Comparison of ENCODE assay signal across 12 cellular contexts in genomic region chr5:173688708-173689107, GRCh38.
A peak's percentile ranks its signal among the peaks of the same experiment; 100 is the strongest.
DNase-seq lines count a peak whose midpoint lies in the region; ATAC-seq and TF ChIP-seq lines count a peak whose summit lies in the region.
"Had no signal": no experiment of that assay in that cellular context is flagged by ENCODE, and none has a peak within 500 bp of the region (broad histone marks: within the 10 kb centered on the region; RNA-seq: fewer than 3 reads in every experiment).

No MANE protein-coding gene starts in this region.

- peak overlapping the region in 9 of 11 experiments; percentile 38 to 84 (median 77); a peak in 16 of 22 replicates for H3K27ac ChIP-seq in BLaER1 treated with 17β-estradiol and CSF1 and Interleukin-3, amounts not matched to agents 10 nM and 100 nM
- H3K27ac ChIP-seq in OCI-LY3 (ENCODE audit: low read length) = 0 out of 2 replicates have a peak overlapping the region, but pooled peaks have one; percentile 43
- peak overlapping the region; percentile 88 for H3K27ac ChIP-seq in hepatocyte
- H3K27ac ChIP-seq in trophoblast cell (ENCODE audit: low read depth, low read length) = no peak overlapping the region
- H3K27ac ChIP-seq in CD4-positive, alpha-beta memory T cell (ENCODE audit: low read depth, low read length) = no peak overlapping the region

- no peak overlapping the region for H2BK12ac ChIP-seq in trophoblast cell (ENCODE audit: low read length)

- no peaks in the 10 kb centered on the region for H3K36me3 ChIP-seq in BLaER1 treated with 17β-estradiol and CSF1 and Interleukin-3, amounts not matched to agents 10 nM and 100 nM
- H3K36me3 ChIP-seq in OCI-LY3 (replicated peaks; ENCODE audit: low read depth, low read length) = no peaks in the 10 kb centered on the region
- H3K36me3 ChIP-seq in hepatocyte (replicated peaks; ENCODE audit: insufficient read depth, low read depth) = no peaks in the 10 kb centered on the region
- no peaks in the 10 kb centered on the region for H3K36me3 ChIP-seq in trophoblast cell (ENCODE audit: control insufficient read depth in 1 of 2, insufficient read depth in 2 of 2, low read length in 2 of 2)
- H3K36me3 ChIP-seq in CD4-positive, alpha-beta memory T cell (ENCODE audit: insufficient read depth, low read length) = no peaks in the 10 kb centered on the region

- no peak overlapping the region for H3K18ac ChIP-seq in trophoblast cell (ENCODE audit: low read length)

- no peaks in the 10 kb centered on the region for H3K9me2 ChIP-seq in hepatocyte (replicated peaks; ENCODE audit: insufficient read depth)

- peaks cover 0 to 20% (median 14%) of the 10 kb centered on the region in 11 experiments; a peak in 17 of 22 replicates for H3K9me3 ChIP-seq in BLaER1 treated with 17β-estradiol and CSF1 and Interleukin-3, amounts not matched to agents 10 nM and 100 nM (replicated peaks in 1 of 11)
- H3K9me3 ChIP-seq in OCI-LY3 (ENCODE audit: insufficient read depth, low read length) (no peaks in the 10 kb centered on the region), hepatocyte (ENCODE audit: low read depth) (no peaks in the 10 kb centered on the region), trophoblast cell (ENCODE audit: insufficient read depth, low read depth, low read length) (no peaks in the 10 kb centered on the region)
- no peaks in the 10 kb centered on the region for H3K9me3 ChIP-seq in CD4-positive, alpha-beta memory T cell (ENCODE audit: control insufficient read depth in 1 of 2, low read length in 2 of 2)

- no peak for DNase-seq in hepatocyte (ENCODE audit: low spot score)
- DNase-seq in trophoblast cell = no peak
- no peak for DNase-seq in CD4-positive, alpha-beta memory T cell
- no peak for DNase-seq in DMS 273 treated with DMSO at 0.1 percent for 48 hours (lab: John Stamatoyannopoulos, UW)
- no peak for DNase-seq in stimulated activated CD8-positive, alpha-beta memory T cell treated with anti-CD3 and anti-CD28 coated beads, Interleukin-4, amount 100 ng/mL, for 48 hours
- DNase-seq: activated gamma-delta T cell treated with Interleukin-2 at 50 U/mL for 16 hours; effector memory CD4-positive, alpha-beta T cell; EL; natural killer cell had no signal

- H2AK5ac ChIP-seq in trophoblast cell (ENCODE audit: low read length) = no peak overlapping the region

- H3K79me2 ChIP-seq in OCI-LY3 (ENCODE audit: low read length) = no peaks in the 10 kb centered on the region
- H3K79me2 ChIP-seq in hepatocyte = no peaks in the 10 kb centered on the region
- no peaks in the 10 kb centered on the region for H3K79me2 ChIP-seq in trophoblast cell (ENCODE audit: control insufficient read depth, insufficient read depth, low read length, poor library complexity)

- H3K36me3 Mint-ChIP-seq in CD4-positive, alpha-beta memory T cell = no peaks in the 10 kb centered on the region
- H3K36me3 Mint-ChIP-seq: natural killer cell had no signal

- no peak overlapping the region for H2BK5ac ChIP-seq in trophoblast cell (ENCODE audit: low read depth, low read length, poor library complexity)

- H3K4me2 ChIP-seq in BLaER1 treated with 17β-estradiol and CSF1 and Interleukin-3, amounts not matched to agents 10 nM and 100 nM = peak overlapping the region; percentile 66 to 91 (median 86)
- H3K4me2 ChIP-seq in OCI-LY3 (ENCODE audit: low read length) = peak overlapping the region; percentile 75
- H3K4me2 ChIP-seq in hepatocyte = peak overlapping the region; percentile 60
- H3K4me2 ChIP-seq in trophoblast cell (ENCODE audit: low read length) = no peak overlapping the region

- H3K4me1 Mint-ChIP-seq in CD4-positive, alpha-beta memory T cell = peaks cover 0 to 16% (median 5%) of the 10 kb centered on the region in 4 donors
- H3K4me1 Mint-ChIP-seq: natural killer cell had no signal

- no peak overlapping the region for H2BK120ac ChIP-seq in trophoblast cell (ENCODE audit: insufficient read depth, low read length, poor library complexity)

- ATAC-seq in GM21717 (IDR thresholded peaks at IDR 0.05; ENCODE audit: unreplicated experiment) = no peak
- ATAC-seq: natural killer cell had no signal

- H3K9me3 Mint-ChIP-seq in CD4-positive, alpha-beta memory T cell = no peaks in the 10 kb centered on the region
- H3K9me3 Mint-ChIP-seq: natural killer cell had no signal

- no peak overlapping the region for H3K4me3 Mint-ChIP-seq in CD4-positive, alpha-beta memory T cell
- H3K4me3 Mint-ChIP-seq: natural killer cell had no signal

- H2AFZ ChIP-seq in OCI-LY3 (ENCODE audit: low read depth, low read length) (peak overlapping the region; percentile 58; the same call in 1 of the 2 replicates), hepatocyte (peak overlapping the region; percentile 23), trophoblast cell (ENCODE audit: insufficient read depth, low read length, poor library complexity) (no peak overlapping the region)

- no peak overlapping the region for H4K8ac ChIP-seq in trophoblast cell (ENCODE audit: low read depth, low read length)

- no peak overlapping the region for H3K4ac ChIP-seq in trophoblast cell (ENCODE audit: low read depth, low read length)

- no peak overlapping the region for H4K12ac ChIP-seq in trophoblast cell (ENCODE audit: low read depth, low read length)

- H4K20me1 ChIP-seq in BLaER1 treated with 17β-estradiol and CSF1 and Interleukin-3, amounts not matched to agents 10 nM and 100 nM = no peaks in the 10 kb centered on the region
- no peaks in the 10 kb centered on the region for H4K20me1 ChIP-seq in OCI-LY3 (ENCODE audit: insufficient read depth, low read length)
- H4K20me1 ChIP-seq in hepatocyte (ENCODE audit: insufficient read depth, poor library complexity, severe bottlenecking) = no peaks in the 10 kb centered on the region

- peak overlapping the region in 4 of 11 experiments; percentile 52 to 71 (median 68); a peak in 2 of 22 replicates for H3K9ac ChIP-seq in BLaER1 treated with 17β-estradiol and CSF1 and Interleukin-3, amounts not matched to agents 10 nM and 100 nM
- H3K9ac ChIP-seq in OCI-LY3 (ENCODE audit: low read length) (peak overlapping the region; percentile 53; the same call in 1 of the 2 replicates), trophoblast cell (ENCODE audit: low read length) (peak overlapping the region; percentile 3)

- H3K4me1 ChIP-seq in BLaER1 treated with 17β-estradiol and CSF1 and Interleukin-3, amounts not matched to agents 10 nM and 100 nM = peaks cover 25 to 44% (median 36%) of the 10 kb centered on the region in 10 experiments
- H3K4me1 ChIP-seq in OCI-LY3 (ENCODE audit: low read length) = peaks cover 30% of the 10 kb centered on the region
- peaks cover 9% of the 10 kb centered on the region for H3K4me1 ChIP-seq in hepatocyte (ENCODE audit: insufficient read depth)
- peaks cover 0 to 10% of the 10 kb centered on the region in 2 experiments for H3K4me1 ChIP-seq in trophoblast cell (ENCODE audit: control insufficient read depth in 1 of 2, insufficient read depth in 2 of 2, low read length in 2 of 2)
- H3K4me1 ChIP-seq in CD4-positive, alpha-beta memory T cell (ENCODE audit: insufficient read depth, low read length) = peaks cover 10% of the 10 kb centered on the region

- H3K27ac Mint-ChIP-seq in CD4-positive, alpha-beta memory T cell = no peak overlapping the region
- H3K27ac Mint-ChIP-seq: natural killer cell had no signal

- intact Hi-C loops in CD4-positive, alpha-beta memory T cell (cut with micrococcal nuclease) = no loop called here

- TF ChIP-seq CTCF in OCI-LY3 (IDR thresholded peaks at IDR 0.05; ENCODE audit: low read depth, low read length) (no peak), hepatocyte (IDR thresholded peaks at IDR 0.05; ENCODE audit: poor library complexity) (no peak)

- H4K91ac ChIP-seq in trophoblast cell (ENCODE audit: low read depth, low read length) = no peak overlapping the region

- WGBS in hepatocyte (ENCODE audit: low lambda C conversion rate, missing lambda C conversion rate) = 49% methylated on average over 3 of the region's 3 CpGs
- WGBS in trophoblast cell (ENCODE audit: extremely low coverage, insufficient coverage, insufficient read length) = no CpG with 5 or more reads among the region's 3 CpGs

- no peak overlapping the region for H3K23ac ChIP-seq in trophoblast cell (ENCODE audit: low read length)

- no peak overlapping the region for H3K14ac ChIP-seq in trophoblast cell (ENCODE audit: low read length)

- peaks cover 0 to 2% of the 10 kb centered on the region in 2 donors for H3K27me3 Mint-ChIP-seq in CD4-positive, alpha-beta memory T cell

- no peaks in the 10 kb centered on the region for H3K27me3 ChIP-seq in BLaER1 treated with 17β-estradiol and CSF1 and Interleukin-3, amounts not matched to agents 10 nM and 100 nM
- no peaks in the 10 kb centered on the region for H3K27me3 ChIP-seq in OCI-LY3 (ENCODE audit: low read depth, low read length)
- H3K27me3 ChIP-seq in hepatocyte = no peaks in the 10 kb centered on the region
- no peaks in the 10 kb centered on the region for H3K27me3 ChIP-seq in trophoblast cell (ENCODE audit: insufficient read depth, low read length)
- no peaks in the 10 kb centered on the region for H3K27me3 ChIP-seq in CD4-positive, alpha-beta memory T cell (ENCODE audit: insufficient read depth, low read length)

- POLR2A ChIA-PET in CD4-positive, alpha-beta memory T cell (lab: Charles Lee; ENCODE audit: partially characterized antibody) = interaction anchor here (0.8 kb wide), 1 partner anchor 25 kb away, joined by 3 read pairs; no protein-coding TSS in a partner anchor

- no peak overlapping the region for H3K4me3 ChIP-seq in BLaER1 treated with 17β-estradiol and CSF1 and Interleukin-3, amounts not matched to agents 10 nM and 100 nM
- H3K4me3 ChIP-seq in OCI-LY3 (ENCODE audit: low read length) (peak overlapping the region; percentile 43), hepatocyte (no peak overlapping the region), trophoblast cell (ENCODE audit: low read depth, low read length) (no peak overlapping the region)
- H3K4me3 ChIP-seq in CD4-positive, alpha-beta memory T cell (ENCODE audit: low read length in 2 of 2) = no peak overlapping the region

- H3K79me1 ChIP-seq in trophoblast cell (ENCODE audit: low read length) = no peaks in the 10 kb centered on the region

- CTCF ChIA-PET in CD4-positive, alpha-beta memory T cell (lab: Charles Lee; ENCODE audit: partially characterized antibody) = interaction anchor here (1.4 kb wide), 1 partner anchor 70 kb away, joined by 3 read pairs; no protein-coding TSS in a partner anchor

Comparison
In these comparisons a context has a peak if more than half of its experiments do, and no peak if none do; other contexts are left out.
1. H3K27ac ChIP-seq: peak in BLaER1 treated with 17β-estradiol and CSF1 and Interleukin-3, amounts not matched to agents 10 nM and 100 nM (9 of 11), OCI-LY3 (single experiment) and hepatocyte (single experiment); none in trophoblast cell (single experiment) and CD4-positive, alpha-beta memory T cell (single experiment).